1 cellular context compared by ENCODE assay signal in genomic region chr4:78764498-78764961, GRCh38.
TF ChIP-seq lines count a peak whose summit lies in the region.

No MANE protein-coding gene starts in this region.

TF ChIP-seq in IMR-90, 13 proteins besides CTCF, POLR2A, EP300 and RAD21 (continued from another document):
- TF ChIP-seq MAZ (IDR thresholded peaks at IDR 0.05; ENCODE audit: borderline replicate concordance, low read depth, low read length) (no peak), FOS (IDR thresholded peaks at IDR 0.05; ENCODE audit: low read depth, low read length) (no peak), RCOR1 (IDR thresholded peaks at IDR 0.05; ENCODE audit: insufficient replicate concordance, low read length) (no peak), MXI1 (IDR thresholded peaks at IDR 0.05; ENCODE audit: borderline replicate concordance, low read depth, low read length) (no peak), RFX5 (IDR thresholded peaks at IDR 0.05; ENCODE audit: low read depth, low read length) (no peak), MAFK (IDR thresholded peaks at IDR 0.05; ENCODE audit: low read depth, low read length) (no peak), BHLHE40 (IDR thresholded peaks at IDR 0.05; ENCODE audit: low read depth, low read length) (peak; percentile 88)
